Comparison of ENCODE assay signal across 33 cellular contexts in the genomic region with DNA sequence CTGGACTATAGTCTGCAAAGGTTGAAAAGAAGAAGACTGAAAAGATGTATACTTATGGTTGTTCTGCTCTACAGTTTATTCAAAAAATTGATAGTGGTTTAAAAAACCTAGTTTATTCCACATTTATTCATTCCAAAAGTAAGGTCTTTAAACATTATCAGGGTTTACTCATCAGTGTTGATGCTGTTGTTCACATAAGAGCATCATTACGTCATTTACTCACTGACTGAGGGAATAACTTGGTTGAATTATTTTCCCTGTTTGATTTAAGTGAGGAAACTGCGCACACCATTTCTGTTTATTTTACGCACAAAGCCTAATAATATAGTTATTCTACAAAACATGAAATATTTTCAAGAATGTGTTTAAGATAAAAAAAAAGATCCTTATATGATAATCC.
"Had no signal": no experiment of that assay in that cellular context is flagged by ENCODE, and none has a peak within 500 bp of the region (broad histone marks: within the 10 kb centered on the region; RNA-seq: fewer than 3 reads in every experiment).

No MANE protein-coding gene starts in this region.

- H3K36me3 ChIP-seq: adrenal gland, ascending aorta, brain microvascular endothelial cell, breast epithelium, cardiac muscle cell had no signal

- DNase-seq: activated effector memory CD4-positive, alpha-beta T cell treated with anti-CD3 and anti-CD28 coated beads, Interleukin-2, amount 50 U/mL, for 16 hours; activated effector memory CD4-positive, alpha-beta T cell treated with Interleukin-2 at 50 U/mL for 16 hours; activated gamma-delta T cell; activated gamma-delta T cell treated with Interleukin-2 at 50 U/mL for 16 hours; activated naive CD4-positive, alpha-beta T cell; activated naive CD4-positive, alpha-beta T cell treated with anti-CD3 and anti-CD28 coated beads for 36 hours; activated naive CD4-positive, alpha-beta T cell treated with anti-CD3 and anti-CD28 coated beads, Interleukin-2, amount 10 ng/mL, durations not matched to agents 7 days and 5 days; activated naive CD4-positive, alpha-beta T cell treated with anti-CD3 and anti-CD28 coated beads, Interleukin-2, amount 50 U/mL, for 16 hours; activated naive CD4-positive, alpha-beta T cell treated with Interleukin-2 at 50 U/mL for 16 hours; activated naive CD8-positive, alpha-beta T cell treated with anti-CD3 and anti-CD28 coated beads for 36 hours; activated naive CD8-positive, alpha-beta T cell treated with anti-CD3 and anti-CD28 coated beads, Interleukin-2, amount 10 ng/mL, durations not matched to agents 7 days and 5 days; activated naive CD8-positive, alpha-beta T cell treated with anti-CD3 and anti-CD28 coated beads, Interleukin-2, amount 50 U/mL, for 24 hours; activated T-cell treated with anti-CD3 and anti-CD28 coated beads, Interleukin-2, amount 50 U/mL, for 1 hour; activated T-cell treated with anti-CD3 and anti-CD28 coated beads, Interleukin-2, amount 50 U/mL, for 24 hours; activated T-cell treated with anti-CD3 and anti-CD28 coated beads, Interleukin-2, amount 50 U/mL, for 4 hours; activated T-cell treated with anti-CD3 and anti-CD28 coated beads, Interleukin-2, amount 50 U/mL, for 48 hours; activated T-cell treated with anti-CD3 and anti-CD28 coated beads, Interleukin-2, amount 50 U/mL, for 72 hours; adrenal gland; amniotic stem cell; amygdala; anterior cingulate cortex; aorta; body of pancreas; brain microvascular endothelial cell; caudate nucleus; central memory CD4-positive, alpha-beta T cell; cerebellar nuclear complex had no signal

- H3K4me1 ChIP-seq: body of pancreas, breast epithelium had no signal

- H3K27ac ChIP-seq: adrenal gland, ascending aorta, body of pancreas, brain microvascular endothelial cell, breast epithelium, cardiac muscle cell had no signal

- FAIRE-seq: astrocyte had no signal

- H3K9me3 ChIP-seq: adrenal gland, ascending aorta, body of pancreas, breast epithelium had no signal

- ATAC-seq: activated naive CD4-positive, alpha-beta T cell treated with anti-CD3 and anti-CD28 coated beads, Interleukin-2, amount 50 U/mL, for 72 hours; activated naive CD8-positive, alpha-beta T cell treated with anti-CD3 and anti-CD28 coated beads, Interleukin-2, amount 50 U/mL, for 24 hours; activated T-cell treated with anti-CD3 and anti-CD28 coated beads, Interleukin-2, amount 50 U/mL, for 4 hours; activated T-cell treated with anti-CD3 and anti-CD28 coated beads, Interleukin-2, amount 50 U/mL, for 72 hours; activated T-helper 17 cell treated with anti-CD3 and anti-CD28 coated beads, Interleukin-2, amount 50 U/mL, for 72 hours; body of pancreas had no signal

- H3K4me3 ChIP-seq: adrenal gland, ascending aorta, body of pancreas, breast epithelium, cardiac muscle cell had no signal

- H3K27me3 ChIP-seq: adrenal gland, ascending aorta, body of pancreas, brain microvascular endothelial cell, breast epithelium, cardiac muscle cell had no signal
